ENCODE assay signal across 8 cellular contexts in genomic region chr14:59189281-59189821, GRCh38. TPM values are rescaled to one million over a fixed set of nuclear protein-coding genes. Genes with fewer than 3 reads are reported as not detected.
DNase-seq lines count a peak whose midpoint lies in the region; ATAC-seq and TF ChIP-seq lines count a peak whose summit lies in the region.

No MANE protein-coding gene starts in this region.

- H3K36me3 Mint-ChIP-seq in activated naive CD8-positive, alpha-beta T cell treated with anti-CD3 and anti-CD28 coated beads, Interleukin-2, amount 50 U/mL, for 24 hours (ENCODE audit: low read depth): no peaks in the 10 kb centered on the region

- ATAC-seq in GM21529 (IDR thresholded peaks at IDR 0.05; ENCODE audit: unreplicated experiment) (peak; percentile 3), right cardiac atrium (peak; percentile 9 to 38), sciatic nerve (peak; percentile 2), GM21515 (IDR thresholded peaks at IDR 0.05; ENCODE audit: unreplicated experiment) (no peak)
- ATAC-seq in activated naive CD8-positive, alpha-beta T cell treated with anti-CD3 and anti-CD28 coated beads, Interleukin-2, amount 50 U/mL, for 24 hours: no peak

- H3K27me3 ChIP-seq in BLaER1 treated with 17β-estradiol and CSF1 and Interleukin-3, amounts not matched to agents 10 nM and 100 nM: peaks cover 9 to 22% (median 12%) of the 10 kb centered on the region in 11 experiments; a peak in 15 of 22 replicates
- no peaks in the 10 kb centered on the region for H3K27me3 ChIP-seq in Peyer's patch
- no peaks in the 10 kb centered on the region for H3K27me3 ChIP-seq in right cardiac atrium (ENCODE audit: control insufficient read depth, insufficient read depth)

- under 1% methylated on average over 28 of the region's 28 CpGs for whole genome bisulfite sequencing in right cardiac atrium

- H4K20me1 ChIP-seq in BLaER1 treated with 17β-estradiol and CSF1 and Interleukin-3, amounts not matched to agents 10 nM and 100 nM: peaks cover 0 to 52% (median 5%) of the 10 kb centered on the region in 11 experiments; a peak in 9 of 22 replicates

- H3K27ac ChIP-seq in BLaER1 treated with 17β-estradiol and CSF1 and Interleukin-3, amounts not matched to agents 10 nM and 100 nM: peak overlapping the region; percentile 21 to 77 (median 63); a peak in 21 of 22 replicates
- H3K27ac ChIP-seq in Peyer's patch (peak overlapping the region; percentile 93 to 99 (median 98)), right cardiac atrium (ENCODE audit: low read length) (peak overlapping the region; percentile 93)

- no peaks in the 10 kb centered on the region for H3K36me3 ChIP-seq in BLaER1 treated with 17β-estradiol and CSF1 and Interleukin-3, amounts not matched to agents 10 nM and 100 nM
- no peaks in the 10 kb centered on the region for H3K36me3 ChIP-seq in Peyer's patch

- DNase-seq in Peyer's patch (peak in 1 of 3 donors; percentile 47), right cardiac atrium (peak; percentile 21 to 62 (median 60)), sciatic nerve (ENCODE audit: low spot score) (peak; percentile 60), NCI-H1930 (lab: John Stamatoyannopoulos, UW) (no peak)
- DNase-seq in activated naive CD8-positive, alpha-beta T cell treated with anti-CD3 and anti-CD28 coated beads, Interleukin-2, amount 50 U/mL, for 24 hours: peak; percentile 38

- H3K4me3 ChIP-seq in BLaER1 treated with 17β-estradiol and CSF1 and Interleukin-3, amounts not matched to agents 10 nM and 100 nM: peak overlapping the region; percentile 81 to 95 (median 91)
- H3K4me3 ChIP-seq in Peyer's patch (peak overlapping the region; percentile 81 to 93 (median 86)), right cardiac atrium (ENCODE audit: low read length) (peak overlapping the region; percentile 80)

- no peaks in the 10 kb centered on the region for H3K9me3 ChIP-seq in BLaER1 treated with 17β-estradiol and CSF1 and Interleukin-3, amounts not matched to agents 10 nM and 100 nM (replicated peaks in 1 of 11)
- H3K9me3 ChIP-seq in Peyer's patch: no peaks in the 10 kb centered on the region
- no peaks in the 10 kb centered on the region for H3K9me3 ChIP-seq in right cardiac atrium (ENCODE audit: control insufficient read depth, low read length)

- H3K4me1 Mint-ChIP-seq in activated naive CD8-positive, alpha-beta T cell treated with anti-CD3 and anti-CD28 coated beads, Interleukin-2, amount 50 U/mL, for 24 hours: peaks cover 16% of the 10 kb centered on the region

- H3K27ac Mint-ChIP-seq in activated naive CD8-positive, alpha-beta T cell treated with anti-CD3 and anti-CD28 coated beads, Interleukin-2, amount 50 U/mL, for 24 hours: peak overlapping the region; percentile 48

- no peaks in the 10 kb centered on the region for H3K9me3 Mint-ChIP-seq in activated naive CD8-positive, alpha-beta T cell treated with anti-CD3 and anti-CD28 coated beads, Interleukin-2, amount 50 U/mL, for 24 hours

- peak overlapping the region; percentile 74 to 92 (median 82) for H3K9ac ChIP-seq in BLaER1 treated with 17β-estradiol and CSF1 and Interleukin-3, amounts not matched to agents 10 nM and 100 nM

- intact Hi-C loops in right cardiac atrium (cut with DNase I) (loop anchor here in 3 of 4 donors (10.0 kb wide), 3 partner anchors 55 to 235 kb away; no protein-coding TSS in a partner anchor), sciatic nerve (cut with DNase I) (no loop called here)

- no peak for TF ChIP-seq POLR2A in Peyer's patch (IDR thresholded peaks at IDR 0.05)

- H3K4me3 Mint-ChIP-seq in activated naive CD8-positive, alpha-beta T cell treated with anti-CD3 and anti-CD28 coated beads, Interleukin-2, amount 50 U/mL, for 24 hours: peak overlapping the region; percentile 87

- H3K4me1 ChIP-seq in BLaER1 treated with 17β-estradiol and CSF1 and Interleukin-3, amounts not matched to agents 10 nM and 100 nM: peaks cover 9 to 29% (median 18%) of the 10 kb centered on the region in 10 experiments
- H3K4me1 ChIP-seq in Peyer's patch (peaks cover 0 to 16% (median 6%) of the 10 kb centered on the region in 4 donors), right cardiac atrium (ENCODE audit: control insufficient read depth, insufficient read depth, low read length) (peaks cover 4% of the 10 kb centered on the region)

- peak overlapping the region; percentile 95 to 100 (median 99) for H3K4me2 ChIP-seq in BLaER1 treated with 17β-estradiol and CSF1 and Interleukin-3, amounts not matched to agents 10 nM and 100 nM

- no peak for TF ChIP-seq CTCF in Peyer's patch (IDR thresholded peaks at IDR 0.05)

- peaks cover 8% of the 10 kb centered on the region for H3K27me3 Mint-ChIP-seq in activated naive CD8-positive, alpha-beta T cell treated with anti-CD3 and anti-CD28 coated beads, Interleukin-2, amount 50 U/mL, for 24 hours

RNA-seq across cellular contexts. Expression of gene DAAM1, which starts 0.9 kb away (rescaled TPM):
- total RNA-seq in Peyer's patch (100 to 1,000 TPM in 1 of 4 donors, 10 to 100 TPM in 3; 17.7 to 110 (median 61.7) TPM), right cardiac atrium (100 to 1,000 TPM in 3 of 4 donors, 10 to 100 TPM in 1; 96.8 to 152 (median 113) TPM), sciatic nerve (68.6 TPM)
- 30.7 TPM for polyA plus RNA-seq in right cardiac atrium

Comparison
In these comparisons a context has a peak if more than half of its experiments do, and no peak if none do; other contexts are left out.
1. ATAC-seq: peak in GM21529 (single experiment), right cardiac atrium (2 of 2) and sciatic nerve (single experiment); none in activated naive CD8-positive, alpha-beta T cell treated with anti-CD3 and anti-CD28 coated beads, Interleukin-2, amount 50 U/mL, for 24 hours (single experiment) and GM21515 (single experiment).
2. DNase-seq: peak in activated naive CD8-positive, alpha-beta T cell treated with anti-CD3 and anti-CD28 coated beads, Interleukin-2, amount 50 U/mL, for 24 hours (single experiment), right cardiac atrium (3 of 3) and sciatic nerve (single experiment); none in NCI-H1930 (0 of 2).
3. Peak in every context shown above with its lines, with median percentiles within 50 percentile points of each other: H3K27ac ChIP-seq and H3K4me3 ChIP-seq.